9 cellular contexts compared by ENCODE assay signal in genomic region chr16:87389245-87389644, GRCh38. TPM values are rescaled to one million over a fixed set of nuclear protein-coding genes. Genes with fewer than 3 reads are reported as not detected.
DNase-seq lines count a peak whose midpoint lies in the region; ATAC-seq, FAIRE-seq and TF ChIP-seq lines count a peak whose summit lies in the region.
"Had no signal": no experiment of that assay in that cellular context is flagged by ENCODE, and none has a peak within 500 bp of the region (broad histone marks: within the 10 kb centered on the region; RNA-seq: fewer than 3 reads in every experiment).

No MANE protein-coding gene starts in this region.

- intact Hi-C loops in dendritic cell treated with granulocyte-macrophage colony-stimulating factor and Interleukin-4, amounts not matched to agents 40 ng/mL and 50 ng/mL, for 4 days (cut with micrococcal nuclease), result loop anchor here (10.0 kb wide), 1 partner anchor 376 kb away; the partner anchor contains the start of gene KLHDC4
- intact Hi-C loops in pancreas (cut with DNase I), result loop anchor here in 1 of 3 donors (10.0 kb wide), 1 partner anchor 64 kb away; no protein-coding TSS in a partner anchor

- H3K4me3 Mint-ChIP-seq in dendritic cell treated with granulocyte-macrophage colony-stimulating factor and Interleukin-4, amounts not matched to agents 40 ng/mL and 50 ng/mL, for 4 days, result no peak overlapping the region

- H3K4me1 ChIP-seq in pancreas, result peaks cover 23 to 49% (median 30%) of the 10 kb centered on the region in 3 donors

- WGBS in pancreas, 2 donors, result 35 to 46% methylated on average over 5 of the region's 5 CpGs

- no peak for FAIRE-seq in pancreas (lab: Jason Lieb, UNC)
- FAIRE-seq: TTC549 had no signal

- H3K4me1 Mint-ChIP-seq in dendritic cell treated with granulocyte-macrophage colony-stimulating factor and Interleukin-4, amounts not matched to agents 40 ng/mL and 50 ng/mL, for 4 days (ENCODE audit: low read depth), result peaks cover 59% of the 10 kb centered on the region

- no peak for ATAC-seq in pancreas
- ATAC-seq in GM21390 (IDR thresholded peaks at IDR 0.05; ENCODE audit: unreplicated experiment), result no peak
- no peak for ATAC-seq in HG02852 (IDR thresholded peaks at IDR 0.05; ENCODE audit: unreplicated experiment)

- H3K36me3 Mint-ChIP-seq in dendritic cell treated with granulocyte-macrophage colony-stimulating factor and Interleukin-4, amounts not matched to agents 40 ng/mL and 50 ng/mL, for 4 days (ENCODE audit: low read depth), result peaks cover 21% of the 10 kb centered on the region

- no peak overlapping the region for H3K4me3 ChIP-seq in pancreas

- TF ChIP-seq CTCF in pancreas (IDR thresholded peaks at IDR 0.05), result no peak

- no peaks in the 10 kb centered on the region for H3K9me3 Mint-ChIP-seq in dendritic cell treated with granulocyte-macrophage colony-stimulating factor and Interleukin-4, amounts not matched to agents 40 ng/mL and 50 ng/mL, for 4 days

- no peaks in the 10 kb centered on the region for H3K27me3 ChIP-seq in pancreas

- no peaks in the 10 kb centered on the region for H3K36me3 ChIP-seq in pancreas

- peak overlapping the region in 3 of 4 donors; percentile 60 to 97 (median 93) for H3K27ac ChIP-seq in pancreas

- no peaks in the 10 kb centered on the region for H3K27me3 Mint-ChIP-seq in dendritic cell treated with granulocyte-macrophage colony-stimulating factor and Interleukin-4, amounts not matched to agents 40 ng/mL and 50 ng/mL, for 4 days

- DNase-seq in DMS 273 (lab: John Stamatoyannopoulos, UW; ENCODE audit: unreplicated experiment) (peak; percentile 84), NCI-H524 (lab: John Stamatoyannopoulos, UW) (peak; percentile 78 to 88), pancreas (peak in 2 of 6 donors; percentile 37 to 64), AG08396 (ENCODE audit: low spot score) (no peak), activated gamma-delta T cell (lab: John Stamatoyannopoulos, UW) (no peak)

- H3K9me3 ChIP-seq in pancreas, result no peaks in the 10 kb centered on the region

- H3K27ac Mint-ChIP-seq in dendritic cell treated with granulocyte-macrophage colony-stimulating factor and Interleukin-4, amounts not matched to agents 40 ng/mL and 50 ng/mL, for 4 days, result peak overlapping the region; percentile 99

RNA-seq across cellular contexts. Expression of gene MAP1LC3B, which starts 2.9 kb away (rescaled TPM):
- total RNA-seq in pancreas, result 10 to 100 TPM; 13.9 to 29.4 (median 19.6) TPM
- polyA plus RNA-seq in pancreas, result 10 to 100 TPM; 20.9 to 35.1 TPM

RNA-seq across cellular contexts. Expression of gene FBXO31, which starts 5.7 kb away (rescaled TPM):
- 10 to 100 TPM; 18.8 to 37.3 (median 24.9) TPM for total RNA-seq in pancreas
- 10 to 100 TPM; 20.9 to 31.2 TPM for polyA plus RNA-seq in pancreas

Comparison
In these comparisons a context has a peak if more than half of its experiments do, and no peak if none do; other contexts are left out.
1. DNase-seq: peak in DMS 273 (single experiment) and NCI-H524 (2 of 2); none in AG08396 (single experiment) and activated gamma-delta T cell (single experiment).